ENCODE assay signal across 1 cellular context in genomic region chr3:57820479-57820878, GRCh38.
TF ChIP-seq lines count a peak whose summit lies in the region.

No MANE protein-coding gene starts in this region.

TF ChIP-seq in HepG2, 621 proteins besides CTCF, POLR2A, EP300 and RAD21 (continued from another document):
- TF ChIP-seq, protein P1, sequence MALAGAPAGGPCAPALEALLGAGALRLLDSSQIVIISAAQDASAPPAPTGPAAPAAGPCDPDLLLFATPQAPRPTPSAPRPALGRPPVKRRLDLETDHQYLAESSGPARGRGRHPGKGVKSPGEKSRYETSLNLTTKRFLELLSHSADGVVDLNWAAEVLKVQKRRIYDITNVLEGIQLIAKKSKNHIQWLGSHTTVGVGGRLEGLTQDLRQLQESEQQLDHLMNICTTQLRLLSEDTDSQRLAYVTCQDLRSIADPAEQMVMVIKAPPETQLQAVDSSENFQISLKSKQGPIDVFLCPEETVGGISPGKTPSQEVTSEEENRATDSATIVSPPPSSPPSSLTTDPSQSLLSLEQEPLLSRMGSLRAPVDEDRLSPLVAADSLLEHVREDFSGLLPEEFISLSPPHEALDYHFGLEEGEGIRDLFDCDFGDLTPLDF (CRISPR knock-in tag; IDR thresholded peaks at IDR 0.05), result no peak
- TF ChIP-seq, protein P2, sequence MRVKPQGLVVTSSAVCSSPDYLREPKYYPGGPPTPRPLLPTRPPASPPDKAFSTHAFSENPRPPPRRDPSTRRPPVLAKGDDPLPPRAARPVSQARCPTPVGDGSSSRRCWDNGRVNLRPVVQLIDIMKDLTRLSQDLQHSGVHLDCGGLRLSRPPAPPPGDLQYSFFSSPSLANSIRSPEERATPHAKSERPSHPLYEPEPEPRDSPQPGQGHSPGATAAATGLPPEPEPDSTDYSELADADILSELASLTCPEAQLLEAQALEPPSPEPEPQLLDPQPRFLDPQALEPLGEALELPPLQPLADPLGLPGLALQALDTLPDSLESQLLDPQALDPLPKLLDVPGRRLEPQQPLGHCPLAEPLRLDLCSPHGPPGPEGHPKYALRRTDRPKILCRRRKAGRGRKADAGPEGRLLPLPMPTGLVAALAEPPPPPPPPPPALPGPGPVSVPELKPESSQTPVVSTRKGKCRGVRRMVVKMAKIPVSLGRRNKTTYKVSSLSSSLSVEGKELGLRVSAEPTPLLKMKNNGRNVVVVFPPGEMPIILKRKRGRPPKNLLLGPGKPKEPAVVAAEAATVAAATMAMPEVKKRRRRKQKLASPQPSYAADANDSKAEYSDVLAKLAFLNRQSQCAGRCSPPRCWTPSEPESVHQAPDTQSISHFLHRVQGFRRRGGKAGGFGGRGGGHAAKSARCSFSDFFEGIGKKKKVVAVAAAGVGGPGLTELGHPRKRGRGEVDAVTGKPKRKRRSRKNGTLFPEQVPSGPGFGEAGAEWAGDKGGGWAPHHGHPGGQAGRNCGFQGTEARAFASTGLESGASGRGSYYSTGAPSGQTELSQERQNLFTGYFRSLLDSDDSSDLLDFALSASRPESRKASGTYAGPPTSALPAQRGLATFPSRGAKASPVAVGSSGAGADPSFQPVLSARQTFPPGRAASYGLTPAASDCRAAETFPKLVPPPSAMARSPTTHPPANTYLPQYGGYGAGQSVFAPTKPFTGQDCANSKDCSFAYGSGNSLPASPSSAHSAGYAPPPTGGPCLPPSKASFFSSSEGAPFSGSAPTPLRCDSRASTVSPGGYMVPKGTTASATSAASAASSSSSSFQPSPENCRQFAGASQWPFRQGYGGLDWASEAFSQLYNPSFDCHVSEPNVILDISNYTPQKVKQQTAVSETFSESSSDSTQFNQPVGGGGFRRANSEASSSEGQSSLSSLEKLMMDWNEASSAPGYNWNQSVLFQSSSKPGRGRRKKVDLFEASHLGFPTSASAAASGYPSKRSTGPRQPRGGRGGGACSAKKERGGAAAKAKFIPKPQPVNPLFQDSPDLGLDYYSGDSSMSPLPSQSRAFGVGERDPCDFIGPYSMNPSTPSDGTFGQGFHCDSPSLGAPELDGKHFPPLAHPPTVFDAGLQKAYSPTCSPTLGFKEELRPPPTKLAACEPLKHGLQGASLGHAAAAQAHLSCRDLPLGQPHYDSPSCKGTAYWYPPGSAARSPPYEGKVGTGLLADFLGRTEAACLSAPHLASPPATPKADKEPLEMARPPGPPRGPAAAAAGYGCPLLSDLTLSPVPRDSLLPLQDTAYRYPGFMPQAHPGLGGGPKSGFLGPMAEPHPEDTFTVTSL (CRISPR knock-in tag; IDR thresholded peaks at IDR 0.05; ENCODE audit: borderline replicate concordance), result no peak
- TF ChIP-seq ZNF350 (CRISPR knock-in tag; IDR thresholded peaks at IDR 0.05; ENCODE audit: borderline replicate concordance, low read depth) (no peak), THYN1 (CRISPR knock-in tag; IDR thresholded peaks at IDR 0.05; ENCODE audit: borderline replicate concordance, low read depth) (no peak), PLSCR1 (CRISPR knock-in tag; IDR thresholded peaks at IDR 0.05; ENCODE audit: borderline replicate concordance) (no peak), ZNF772 (CRISPR knock-in tag; IDR thresholded peaks at IDR 0.05) (no peak)
